ENCODE assay signal across 8 cellular contexts in the genomic region with DNA sequence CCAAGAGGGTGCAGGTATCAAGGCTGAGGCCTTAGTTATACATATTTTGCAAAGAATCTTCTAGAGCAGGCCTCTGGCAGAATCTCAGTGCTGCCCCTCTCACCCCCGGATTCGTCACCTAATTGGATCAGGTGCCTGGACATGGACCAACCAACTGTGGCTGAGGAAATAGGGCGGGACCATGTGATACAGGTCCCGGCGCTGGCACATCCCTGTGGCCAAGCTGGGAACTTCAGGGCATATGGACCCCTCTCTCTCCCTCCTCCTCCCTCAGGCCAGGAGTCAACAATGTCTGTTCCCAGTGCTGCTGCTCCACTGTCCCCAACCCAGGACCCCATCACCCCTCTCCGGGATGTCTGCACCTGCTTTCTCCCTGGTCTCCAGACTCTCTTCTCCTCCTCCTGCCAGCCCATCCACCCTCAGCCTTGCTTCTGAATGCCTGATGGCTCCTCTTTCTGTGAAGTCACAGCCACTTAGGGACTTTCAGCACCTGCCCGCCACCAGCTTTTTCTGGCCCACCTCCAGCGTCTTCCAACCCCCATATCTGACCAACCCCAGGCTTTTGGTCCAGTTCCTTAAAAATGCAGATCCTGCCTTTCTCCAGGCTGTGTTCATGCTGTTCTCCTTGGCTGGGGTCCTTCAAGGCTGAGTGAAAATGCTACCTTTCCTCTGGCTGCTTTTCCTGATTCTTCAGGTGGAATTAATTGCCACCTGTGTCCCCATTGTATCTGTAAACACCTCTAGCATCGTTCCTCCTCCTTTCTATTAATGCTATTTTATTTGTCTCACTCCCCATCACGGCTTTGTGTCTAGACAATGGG. TPM values are rescaled to one million over a fixed set of nuclear protein-coding genes. Genes with fewer than 3 reads are reported as not detected.
DNase-seq lines count a peak whose midpoint lies in the region; ATAC-seq, FAIRE-seq and TF ChIP-seq lines count a peak whose summit lies in the region.

No MANE protein-coding gene starts in this region.

- peaks cover 4% of the 10 kb centered on the region for H3K4me1 Mint-ChIP-seq in activated CD4-positive, alpha-beta memory T cell treated with anti-CD3 and anti-CD28 coated beads, Interleukin-2, amount 10 ng/mL, durations not matched to agents 7 days and 5 days
- peaks cover 2% of the 10 kb centered on the region for H3K4me1 Mint-ChIP-seq in activated naive CD8-positive, alpha-beta T cell treated with anti-CD3 and anti-CD28 coated beads for 36 hours

- H3K9me3 ChIP-seq in IMR-90 (ENCODE audit: control insufficient read depth, insufficient read depth, low read length) (no peaks in the 10 kb centered on the region), iPS DF 6.9 (ENCODE audit: control insufficient read depth, insufficient read depth, low read length) (no peaks in the 10 kb centered on the region)

- no peaks in the 10 kb centered on the region for H3K9me3 Mint-ChIP-seq in activated CD4-positive, alpha-beta memory T cell treated with anti-CD3 and anti-CD28 coated beads, Interleukin-2, amount 10 ng/mL, durations not matched to agents 7 days and 5 days
- H3K9me3 Mint-ChIP-seq in activated naive CD8-positive, alpha-beta T cell treated with anti-CD3 and anti-CD28 coated beads for 36 hours = no peaks in the 10 kb centered on the region

- H3K4me3 ChIP-seq in IMR-90 (ENCODE audit: insufficient read depth, low read depth, low read length) (no peak overlapping the region), iPS DF 6.9 (ENCODE audit: low read length) (no peak overlapping the region)

- no peaks in the 10 kb centered on the region for H3K36me3 ChIP-seq in IMR-90 (ENCODE audit: control insufficient read depth, insufficient read depth, low read length)
- H3K36me3 ChIP-seq in iPS DF 6.9 (ENCODE audit: control insufficient read depth, insufficient read depth, low read length) = no peaks in the 10 kb centered on the region

- H2AK9ac ChIP-seq in IMR-90 (replicated peaks; ENCODE audit: low read depth, low read length, poor library complexity) = no peak overlapping the region

- no peaks in the 10 kb centered on the region for H4K20me1 ChIP-seq in IMR-90 (ENCODE audit: insufficient read depth, low read length)

- TF ChIP-seq CTCF in D721Med (IDR thresholded peaks at IDR 0.05; ENCODE audit: insufficient read depth, missing control alignments) (peak; percentile 0), IMR-90 (conservative IDR thresholded peaks at IDR 0.05; ENCODE audit: low read depth, low read length) (peak; percentile 27; the same call in 1 of the 2 replicates)

- H2BK20ac ChIP-seq in IMR-90 (ENCODE audit: low read depth, low read length) = no peak overlapping the region

- no peak overlapping the region for H2BK15ac ChIP-seq in IMR-90 (ENCODE audit: low read depth, low read length)

- H3K27ac Mint-ChIP-seq in activated CD4-positive, alpha-beta memory T cell treated with anti-CD3 and anti-CD28 coated beads, Interleukin-2, amount 10 ng/mL, durations not matched to agents 7 days and 5 days = no peak overlapping the region
- no peak overlapping the region for H3K27ac Mint-ChIP-seq in activated naive CD8-positive, alpha-beta T cell treated with anti-CD3 and anti-CD28 coated beads for 36 hours

- DNase-seq in D721Med (ENCODE audit: insufficient read length, low spot score) (no peak), IMR-90 (no peak), RPMI8226 (peak; percentile 66), iPS DF 6.9 (ENCODE audit: low read depth, low spot score) (peak; percentile 57), Right ventricle myocardium superior (no peak)
- no peak for DNase-seq in activated CD4-positive, alpha-beta memory T cell treated with anti-CD3 and anti-CD28 coated beads, Interleukin-2, amount 10 ng/mL, durations not matched to agents 7 days and 5 days
- DNase-seq in stimulated activated naive CD4-positive, alpha-beta T cell (lab: John Stamatoyannopoulos, UW) = no peak
- no peak for DNase-seq in activated naive CD8-positive, alpha-beta T cell treated with anti-CD3 and anti-CD28 coated beads for 36 hours

- no peak overlapping the region for H3K23ac ChIP-seq in IMR-90 (ENCODE audit: low read depth, low read length)

- H3K4me1 ChIP-seq in IMR-90 (ENCODE audit: control insufficient read depth, insufficient read depth, low read length) = peaks cover 4% of the 10 kb centered on the region; the same call in 1 of the 2 replicates
- no peaks in the 10 kb centered on the region; the same call in 1 of the 2 replicates for H3K4me1 ChIP-seq in iPS DF 6.9 (ENCODE audit: control insufficient read depth, insufficient read depth, low read length)

- FAIRE-seq in D721Med (lab: Jason Lieb, UNC) = no peak

- H3K18ac ChIP-seq in IMR-90 (ENCODE audit: low read depth, low read length) = no peak overlapping the region

- peaks cover 40% of the 10 kb centered on the region for H3K27me3 ChIP-seq in IMR-90 (ENCODE audit: control insufficient read depth, insufficient read depth, low read length)
- no peaks in the 10 kb centered on the region for H3K27me3 ChIP-seq in iPS DF 6.9 (ENCODE audit: control insufficient read depth, insufficient read depth, low read length)

- peaks cover 6% of the 10 kb centered on the region; the same call in 1 of the 2 replicates for H3K9me1 ChIP-seq in IMR-90 (ENCODE audit: insufficient read depth, low read length)

- no peak for TF ChIP-seq POLR2A in IMR-90 (IDR thresholded peaks at IDR 0.05; ENCODE audit: low read depth, low read length)

- no peak overlapping the region for H2AFZ ChIP-seq in IMR-90 (replicated peaks; ENCODE audit: low read length, poor library complexity)

- TF ChIP-seq RAD21 in IMR-90 (IDR thresholded peaks at IDR 0.05; ENCODE audit: low read length) = peak; percentile 25; the same call in 1 of the 2 replicates

- no peak overlapping the region for H3K14ac ChIP-seq in IMR-90 (replicated peaks; ENCODE audit: low read depth, low read length)

- no peak overlapping the region for H3K4me3 Mint-ChIP-seq in activated CD4-positive, alpha-beta memory T cell treated with anti-CD3 and anti-CD28 coated beads, Interleukin-2, amount 10 ng/mL, durations not matched to agents 7 days and 5 days
- H3K4me3 Mint-ChIP-seq in activated naive CD8-positive, alpha-beta T cell treated with anti-CD3 and anti-CD28 coated beads for 36 hours = no peak overlapping the region

- no peak overlapping the region for H3K56ac ChIP-seq in IMR-90 (ENCODE audit: extremely low read depth, insufficient read depth, low read length)

- dilution Hi-C loops in IMR-90 (cut with HindIII; ENCODE audit: low sequenced_read_pairs, unreplicated experiment) = no loop called here

- no peak overlapping the region for H3K27ac ChIP-seq in IMR-90 (ENCODE audit: insufficient read depth, low read length)
- no peak overlapping the region for H3K27ac ChIP-seq in iPS DF 6.9 (ENCODE audit: low read length)

- H4K8ac ChIP-seq in IMR-90 (ENCODE audit: low read depth in 2 of 2, low read length in 2 of 2) = no peak overlapping the region

- BruUV-seq in IMR-90 (replicated peaks; lab: Mats Ljungman, UMichigan) = no TSS peak

- no peak overlapping the region for H2AK5ac ChIP-seq in IMR-90 (ENCODE audit: low read depth, low read length)

- H4K5ac ChIP-seq in IMR-90 (ENCODE audit: low read depth, low read length) = no peak overlapping the region

- no peak overlapping the region for H3K9ac ChIP-seq in IMR-90 (ENCODE audit: low read depth, low read length)

- in situ Hi-C loops in IMR-90 (cut with MboI; ENCODE audit: low sequenced_read_pairs) = no loop called here

- H2BK5ac ChIP-seq in IMR-90 (ENCODE audit: low read depth, low read length, poor library complexity, severe bottlenecking) = no peak overlapping the region

- CTCF ChIA-PET in IMR-90 (lab: Yijun Ruan, JAX) = no interaction called here
- CTCF ChIA-PET in activated CD4-positive, alpha-beta memory T cell treated with anti-CD3 and anti-CD28 coated beads, Interleukin-2, amount 10 ng/mL, durations not matched to agents 7 days and 5 days (lab: Charles Lee) = interaction anchor here (1.1 kb wide), 1 partner anchor 205 kb away, joined by 7 read pairs; no protein-coding TSS in a partner anchor

- H3K27me3 Mint-ChIP-seq in activated CD4-positive, alpha-beta memory T cell treated with anti-CD3 and anti-CD28 coated beads, Interleukin-2, amount 10 ng/mL, durations not matched to agents 7 days and 5 days = peaks cover 12% of the 10 kb centered on the region
- H3K27me3 Mint-ChIP-seq in activated naive CD8-positive, alpha-beta T cell treated with anti-CD3 and anti-CD28 coated beads for 36 hours = no peaks in the 10 kb centered on the region

- H3K4me2 ChIP-seq in IMR-90 (ENCODE audit: low read depth, low read length) = no peak overlapping the region

- POLR2A ChIA-PET in IMR-90 (lab: Charles Lee; ENCODE audit: unreplicated experiment) = no interaction called here
- POLR2A ChIA-PET in activated CD4-positive, alpha-beta memory T cell treated with anti-CD3 and anti-CD28 coated beads, Interleukin-2, amount 10 ng/mL, durations not matched to agents 7 days and 5 days (lab: Charles Lee) = no interaction called here

- H3K79me1 ChIP-seq in IMR-90 (ENCODE audit: low read depth in 1 of 2, low read length in 2 of 2) = no peaks in the 10 kb centered on the region

- no peak overlapping the region for H4K91ac ChIP-seq in IMR-90 (ENCODE audit: insufficient read depth, low read depth, low read length)

- WGBS in IMR-90 (ENCODE audit: extremely low coverage in 2 of 2, insufficient read length in 1 of 2), 2 experiments = 36% methylated on average over 7 of the region's 10 CpGs; no CpG with 5 or more reads in 1 of the 2 experiments
- WGBS in iPS DF 6.9 (ENCODE audit: insufficient coverage, insufficient read length) = no CpG with 5 or more reads among the region's 10 CpGs

- no peak overlapping the region for H3K4ac ChIP-seq in IMR-90 (ENCODE audit: low read depth, low read length)

- intact Hi-C loops in IMR-90 (cut with micrococcal nuclease) (no loop called here), Right ventricle myocardium superior (cut with DNase I) (no loop called here)

- no peak overlapping the region for H2BK120ac ChIP-seq in IMR-90 (ENCODE audit: low read depth, low read length)

- no peaks in the 10 kb centered on the region for H3K36me3 Mint-ChIP-seq in activated CD4-positive, alpha-beta memory T cell treated with anti-CD3 and anti-CD28 coated beads, Interleukin-2, amount 10 ng/mL, durations not matched to agents 7 days and 5 days (ENCODE audit: low read depth)
- H3K36me3 Mint-ChIP-seq in activated naive CD8-positive, alpha-beta T cell treated with anti-CD3 and anti-CD28 coated beads for 36 hours = no peaks in the 10 kb centered on the region

- no peak; the same call in 1 of the 2 replicates for ATAC-seq in IMR-90 (ENCODE audit: low read depth)
- ATAC-seq in Right ventricle myocardium superior (ENCODE audit: poor library complexity) = no peak

RNA-seq across cellular contexts. Expression of a gene that starts 19.0 kb away (rescaled TPM):
- total RNA-seq in IMR-90 (2012; rRNA removed) = not detected in 2 replicates
- not detected in 2 replicates for polyA plus RNA-seq in IMR-90 (2012; rRNA removed)
- polyA plus RNA-seq in IMR-90 (2012; cell fraction: cytosol; rRNA removed) = not detected in 2 replicates
- not detected in 2 replicates for polyA plus RNA-seq in IMR-90 (2012; cell fraction: nucleus; rRNA removed; ENCODE audit: low replicate concordance)
- total RNA-seq in activated CD4-positive, alpha-beta memory T cell treated with anti-CD3 and anti-CD28 coated beads, Interleukin-2, amount 10 ng/mL, durations not matched to agents 7 days and 5 days = not detected
- total RNA-seq in Right ventricle myocardium superior = not detected
- not detected for total RNA-seq in activated naive CD8-positive, alpha-beta T cell treated with anti-CD3 and anti-CD28 coated beads for 36 hours

RNA-seq across cellular contexts. Expression of a gene that starts 33.9 kb away (rescaled TPM):
- 24.4 and 26.5 TPM in 2 replicates for total RNA-seq in IMR-90 (2012; rRNA removed)
- polyA plus RNA-seq in IMR-90 (2012; rRNA removed) = 37.8 and 43.6 TPM in 2 replicates
- 30.9 and 55.6 TPM in 2 replicates for polyA plus RNA-seq in IMR-90 (2012; cell fraction: cytosol; rRNA removed)
- 98.1 and 109 TPM in 2 replicates for polyA plus RNA-seq in IMR-90 (2012; cell fraction: nucleus; rRNA removed; ENCODE audit: low replicate concordance)
- 10 to 100 TPM; 70.6 to 76.1 TPM for total RNA-seq in activated CD4-positive, alpha-beta memory T cell treated with anti-CD3 and anti-CD28 coated beads, Interleukin-2, amount 10 ng/mL, durations not matched to agents 7 days and 5 days
- 19.1 TPM for total RNA-seq in Right ventricle myocardium superior
- total RNA-seq in activated naive CD8-positive, alpha-beta T cell treated with anti-CD3 and anti-CD28 coated beads for 36 hours = 10 to 100 TPM; 33.1 to 38.8 TPM

Comparison
In these comparisons a context has a peak if more than half of its experiments do, and no peak if none do; other contexts are left out.
1. DNase-seq: peak in RPMI8226 (single experiment) and iPS DF 6.9 (single experiment); none in D721Med (single experiment), IMR-90 (single experiment), activated CD4-positive, alpha-beta memory T cell treated with anti-CD3 and anti-CD28 coated beads, Interleukin-2, amount 10 ng/mL, durations not matched to agents 7 days and 5 days (single experiment), stimulated activated naive CD4-positive, alpha-beta T cell (0 of 6), Right ventricle myocardium superior (single experiment) and activated naive CD8-positive, alpha-beta T cell treated with anti-CD3 and anti-CD28 coated beads for 36 hours (single experiment).